1 cellular context compared by ENCODE assay signal in genomic region chr16:678858-679807, GRCh38.
TF ChIP-seq lines count a peak whose summit lies in the region.

No MANE protein-coding gene starts in this region.

TF ChIP-seq in HEK293, 187 proteins besides CTCF, POLR2A, EP300 and RAD21 (continued from another document and continues in another):
- TF ChIP-seq OSR2 (tag by site-specific recombination; IDR thresholded peaks at IDR 0.05), result peak; percentile 60; the same call in 1 of the 2 replicates
- TF ChIP-seq HOXA7 (CRISPR knock-in tag; IDR thresholded peaks at IDR 0.05; ENCODE audit: borderline replicate concordance), result no peak
- TF ChIP-seq ZNF624 (tag by site-specific recombination; IDR thresholded peaks at IDR 0.05), result no peak
- TF ChIP-seq RBAK (tag by site-specific recombination; IDR thresholded peaks at IDR 0.05), result no peak
- no peak for TF ChIP-seq ZNF157 (tag by site-specific recombination; IDR thresholded peaks at IDR 0.05)
- TF ChIP-seq ZNF155 (tag by site-specific recombination; IDR thresholded peaks at IDR 0.05), result no peak
- TF ChIP-seq ZNF391 (tag by site-specific recombination; IDR thresholded peaks at IDR 0.05; ENCODE audit: borderline replicate concordance, low read depth), result peak; percentile 69; the same call in 1 of the 2 replicates
- no peak for TF ChIP-seq ZNF530 (tag by site-specific recombination; IDR thresholded peaks at IDR 0.05; ENCODE audit: low read depth)
- no peak for TF ChIP-seq ZNF621 (tag by site-specific recombination; IDR thresholded peaks at IDR 0.05)
- TF ChIP-seq ZNF426 (tag by site-specific recombination; IDR thresholded peaks at IDR 0.05), result no peak
- TF ChIP-seq ELK4 (IDR thresholded peaks at IDR 0.05; ENCODE audit: borderline replicate concordance, low read depth, low read length), result no peak
- TF ChIP-seq MEIS1 (CRISPR knock-in tag; IDR thresholded peaks at IDR 0.05; ENCODE audit: borderline replicate concordance), result no peak
- TF ChIP-seq ZFP69B (tag by site-specific recombination; IDR thresholded peaks at IDR 0.05), result peak; percentile 99
- no peak for TF ChIP-seq ZNF518A (tag by site-specific recombination; conservative IDR thresholded peaks at IDR 0.05; ENCODE audit: low read depth)
- TF ChIP-seq ZNF175 (tag by site-specific recombination; IDR thresholded peaks at IDR 0.05), result no peak
- TF ChIP-seq ZNF366 (tag by site-specific recombination; conservative IDR thresholded peaks at IDR 0.05), result no peak
- no peak for TF ChIP-seq AEBP2 (tag by site-specific recombination; IDR thresholded peaks at IDR 0.05; ENCODE audit: borderline replicate concordance)
- TF ChIP-seq ZNF10 (tag by site-specific recombination; IDR thresholded peaks at IDR 0.05), result peak; percentile 74
- TF ChIP-seq ZNF600 (tag by site-specific recombination; IDR thresholded peaks at IDR 0.05), result peak; percentile 90
- TF ChIP-seq ZSCAN4 (tag by site-specific recombination; IDR thresholded peaks at IDR 0.05), result no peak
- TF ChIP-seq SP3 (tag by site-specific recombination; IDR thresholded peaks at IDR 0.05), result peak; percentile 88
- peak; percentile 73 for TF ChIP-seq ZFHX2 (tag by site-specific recombination; conservative IDR thresholded peaks at IDR 0.05)
- TF ChIP-seq ZSCAN18 (tag by site-specific recombination; IDR thresholded peaks at IDR 0.05), result no peak
- TF ChIP-seq GLIS2 (tag by site-specific recombination; IDR thresholded peaks at IDR 0.05), result peak; percentile 97
- no peak for TF ChIP-seq ZNF747 (tag by site-specific recombination; IDR thresholded peaks at IDR 0.05)
- TF ChIP-seq ZNF707 (tag by site-specific recombination; IDR thresholded peaks at IDR 0.05), result peak; percentile 31; the same call in 1 of the 2 replicates
- TF ChIP-seq ZNF362 (tag by site-specific recombination; IDR thresholded peaks at IDR 0.05), result no peak
- peak; percentile 53; the same call in 1 of the 2 replicates for TF ChIP-seq OVOL3 (tag by site-specific recombination; IDR thresholded peaks at IDR 0.05)
- no peak for TF ChIP-seq GLI2 (tag by site-specific recombination; IDR thresholded peaks at IDR 0.05; ENCODE audit: borderline replicate concordance, low read depth)
- TF ChIP-seq ZSCAN5A (tag by site-specific recombination; IDR thresholded peaks at IDR 0.05), result no peak
- TF ChIP-seq ZNF26 (tag by site-specific recombination; IDR thresholded peaks at IDR 0.05), result no peak
- TF ChIP-seq ZBTB26 (tag by site-specific recombination; optimal IDR thresholded peaks at IDR 0.05), result peak; percentile 74
- TF ChIP-seq ZFP41 (tag by site-specific recombination; IDR thresholded peaks at IDR 0.05; ENCODE audit: borderline replicate concordance), result no peak
- TF ChIP-seq SALL2 (tag by site-specific recombination; IDR thresholded peaks at IDR 0.05; ENCODE audit: borderline replicate concordance), result no peak
- no peak; the same call in 1 of the 2 replicates for TF ChIP-seq YY2 (tag by site-specific recombination; IDR thresholded peaks at IDR 0.05)
- peak; percentile 51 for TF ChIP-seq SP7 (tag by site-specific recombination; IDR thresholded peaks at IDR 0.05)
- peak; percentile 88 for TF ChIP-seq ZIC2 (tag by site-specific recombination; IDR thresholded peaks at IDR 0.05)
- no peak for TF ChIP-seq ZNF211 (tag by site-specific recombination; IDR thresholded peaks at IDR 0.05; ENCODE audit: low read depth)
- TF ChIP-seq SCRT2 (tag by site-specific recombination; IDR thresholded peaks at IDR 0.05), result no peak
- no peak; the same call in none of the 2 replicates for TF ChIP-seq ZNF501 (tag by site-specific recombination; IDR thresholded peaks at IDR 0.05)
- 0 out of 2 replicates have a peak, but pooled peaks have one; percentile 5 for TF ChIP-seq ZNF398 (tag by site-specific recombination; IDR thresholded peaks at IDR 0.05)
- TF ChIP-seq HOXD13 (CRISPR knock-in tag; IDR thresholded peaks at IDR 0.05; ENCODE audit: borderline replicate concordance), result no peak
- no peak for TF ChIP-seq ZNF830 (tag by site-specific recombination; IDR thresholded peaks at IDR 0.05; ENCODE audit: low read depth)
- TF ChIP-seq ZNF132 (tag by site-specific recombination; IDR thresholded peaks at IDR 0.05; ENCODE audit: borderline replicate concordance), result no peak
